In genomic region chr17:74043976-74044375, GRCh38 we compare ENCODE assay signal across 24 cellular contexts.
"Had no signal": no experiment of that assay in that cellular context is flagged by ENCODE, and none has a peak within 500 bp of the region (broad histone marks: within the 10 kb centered on the region; RNA-seq: fewer than 3 reads in every experiment).

No MANE protein-coding gene starts in this region.

- H3K36me3 Mint-ChIP-seq: activated naive CD8-positive, alpha-beta T cell; immature natural killer cell; naive thymus-derived CD4-positive, alpha-beta T cell; T-cell had no signal

- H3K4me3 Mint-ChIP-seq: activated naive CD8-positive, alpha-beta T cell; effector memory CD8-positive, alpha-beta T cell; immature natural killer cell; naive thymus-derived CD4-positive, alpha-beta T cell; T-cell; T-helper 2 cell treated with Interferon-gamma antibody and Interleukin-4, amounts not matched to agents 5 μg/mL and 100 μg/mL, for 36 hours had no signal

- H3K27me3 ChIP-seq: upper lobe of left lung had no signal

- H3K36me3 ChIP-seq: heart left ventricle, left ventricle myocardium inferior, spleen, thoracic aorta, upper lobe of left lung had no signal

- DNase-seq: activated CD4-positive, alpha-beta T cell treated with anti-CD3 and anti-CD28 coated beads for 4 hours; activated CD4-positive, alpha-beta T cell treated with anti-CD3 and anti-CD28 coated beads, Interleukin-2, amount 50 U/mL, for 4 hours; activated CD8-positive, alpha-beta memory T cell treated with anti-CD3 and anti-CD28 coated beads for 24 hours; activated effector memory CD4-positive, alpha-beta T cell treated with Interleukin-2 at 50 U/mL for 16 hours; activated naive CD4-positive, alpha-beta T cell treated with Interleukin-2 at 50 U/mL for 16 hours; aorta; body of pancreas; cerebellar nuclear complex; effector memory CD8-positive, alpha-beta T cell; erythroblast; heart left ventricle; hypothalamus; immature natural killer cell; left ventricle myocardium inferior; naive thymus-derived CD4-positive, alpha-beta T cell; right cardiac atrium; spleen; stimulated activated naive CD4-positive, alpha-beta T cell treated with Interleukin-2 at 50 U/mL for 16 hours; T-cell had no signal

- H3K4me1 ChIP-seq: body of pancreas, heart left ventricle, left ventricle myocardium inferior, spleen had no signal

- H3K27ac Mint-ChIP-seq: activated naive CD8-positive, alpha-beta T cell; effector memory CD8-positive, alpha-beta T cell; immature natural killer cell; T-cell; T-helper 2 cell treated with Interferon-gamma antibody and Interleukin-4, amounts not matched to agents 5 μg/mL and 100 μg/mL, for 36 hours had no signal

- H3K27ac ChIP-seq: body of pancreas, coronary artery, heart left ventricle, left ventricle myocardium inferior had no signal

- H3K4me3 ChIP-seq: body of pancreas, coronary artery, heart left ventricle, left ventricle myocardium inferior, spleen, thoracic aorta, upper lobe of left lung had no signal

- H3K9me3 ChIP-seq: body of pancreas, heart left ventricle, left ventricle myocardium inferior, spleen, thoracic aorta, upper lobe of left lung had no signal

- H3K9me3 Mint-ChIP-seq: effector memory CD8-positive, alpha-beta T cell; immature natural killer cell; naive thymus-derived CD4-positive, alpha-beta T cell; T-cell; T-helper 2 cell treated with Interferon-gamma antibody and Interleukin-4, amounts not matched to agents 5 μg/mL and 100 μg/mL, for 36 hours had no signal

- ATAC-seq: body of pancreas; effector memory CD8-positive, alpha-beta T cell; heart left ventricle; naive thymus-derived CD4-positive, alpha-beta T cell; right cardiac atrium; T-cell had no signal
